ENCODE assay signal across 18 cellular contexts in the genomic region with DNA sequence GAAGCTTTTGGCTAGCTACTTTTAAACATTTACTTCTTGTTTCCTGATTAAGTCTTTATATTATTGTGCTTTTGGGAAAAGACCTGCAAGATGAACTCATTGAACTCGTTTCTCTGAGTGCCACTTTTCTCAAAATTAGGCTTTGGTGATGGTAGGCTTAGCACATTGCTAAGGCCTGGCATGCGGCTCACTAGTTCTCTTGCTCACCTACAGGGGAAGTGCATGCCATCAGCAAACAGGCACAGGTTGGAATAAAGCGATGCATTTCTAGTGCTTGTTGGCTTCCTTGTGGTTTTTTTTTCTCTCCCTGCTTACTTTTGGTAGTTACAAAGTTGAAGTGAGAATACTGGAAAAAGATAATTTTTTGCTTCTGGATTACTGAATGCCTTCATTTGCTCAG. TPM values are rescaled to one million over a fixed set of nuclear protein-coding genes. Genes with fewer than 3 reads are reported as not detected.
DNase-seq lines count a peak whose midpoint lies in the region; ATAC-seq and TF ChIP-seq lines count a peak whose summit lies in the region.
"Had no signal": no experiment of that assay in that cellular context is flagged by ENCODE, and none has a peak within 500 bp of the region (broad histone marks: within the 10 kb centered on the region; RNA-seq: fewer than 3 reads in every experiment).

No MANE protein-coding gene starts in this region.

- no peak overlapping the region for H2AFZ ChIP-seq in GM23338
- no peak overlapping the region for H2AFZ ChIP-seq in neural progenitor cell (replicated peaks)

- H3K4me1 ChIP-seq in GM23338 (ENCODE audit: insufficient read depth), result peaks cover 54% of the 10 kb centered on the region
- H3K4me1 ChIP-seq in neural progenitor cell, result peaks cover 93% of the 10 kb centered on the region

- H3K4me1 Mint-ChIP-seq in GM23338 (peaks cover 72% of the 10 kb centered on the region), chondrocyte (ENCODE audit: low read depth) (peaks cover 82% of the 10 kb centered on the region), neural progenitor cell (peaks cover 84% of the 10 kb centered on the region)

- no peaks in the 10 kb centered on the region for H3K36me3 ChIP-seq in GM23338 (ENCODE audit: insufficient read depth)
- peaks cover 7% of the 10 kb centered on the region for H3K36me3 ChIP-seq in neural progenitor cell

- H3K27ac Mint-ChIP-seq in GM23338 (peak overlapping the region; percentile 11), chondrocyte (ENCODE audit: unreplicated experiment) (peak overlapping the region; percentile 81), neural progenitor cell (peak overlapping the region; percentile 59)

- no peaks in the 10 kb centered on the region for H3F3A ChIP-seq in GM23338 (replicated peaks; ENCODE audit: low read depth)
- peaks cover 45% of the 10 kb centered on the region for H3F3A ChIP-seq in neural progenitor cell (ENCODE audit: low read depth)

- CTCF ChIA-PET in AG04450 (lab: Charles Lee), result interaction anchor here (0.6 kb wide), 1 partner anchor 26 kb away, joined by 3 read pairs; no protein-coding TSS in a partner anchor

- H3K79me2 ChIP-seq in GM23338 (replicated peaks; ENCODE audit: insufficient read depth) (peaks cover 84% of the 10 kb centered on the region), neural progenitor cell (ENCODE audit: low read depth) (peaks cover 90% of the 10 kb centered on the region)

- no peaks in the 10 kb centered on the region for H3K9me2 ChIP-seq in GM23338 (ENCODE audit: insufficient read depth)

- H3K36me3 Mint-ChIP-seq in GM23338 (ENCODE audit: low read depth), result no peaks in the 10 kb centered on the region
- H3K36me3 Mint-ChIP-seq in chondrocyte (ENCODE audit: low read depth), result peaks cover 3% of the 10 kb centered on the region
- peaks cover 35% of the 10 kb centered on the region for H3K36me3 Mint-ChIP-seq in neural progenitor cell

- H3K4me3 ChIP-seq in AG04450 (ENCODE audit: low read depth, low read length), result no peak overlapping the region
- no peak overlapping the region for H3K4me3 ChIP-seq in GM23338
- no peak overlapping the region for H3K4me3 ChIP-seq in neural progenitor cell
- H3K4me3 ChIP-seq in foreskin fibroblast (ENCODE audit: low read depth in 1 of 2, low read length in 2 of 2), result no peak overlapping the region
- H3K4me3 ChIP-seq: SJSA1 had no signal

- peaks cover 14% of the 10 kb centered on the region for H4K20me1 ChIP-seq in GM23338 (replicated peaks; ENCODE audit: insufficient read depth)
- H4K20me1 ChIP-seq in neural progenitor cell (ENCODE audit: low read depth), result peaks cover 96% of the 10 kb centered on the region

- no peak overlapping the region for H3K9ac ChIP-seq in neural progenitor cell

- no peaks in the 10 kb centered on the region for H3K9me3 Mint-ChIP-seq in GM23338
- no peaks in the 10 kb centered on the region for H3K9me3 Mint-ChIP-seq in chondrocyte (ENCODE audit: low read depth)
- H3K9me3 Mint-ChIP-seq in neural progenitor cell, result no peaks in the 10 kb centered on the region
- H3K9me3 Mint-ChIP-seq: CD4-positive, alpha-beta memory T cell had no signal

- DNase-seq in AG04450 (ENCODE audit: low read depth, low spot score), result no peak
- DNase-seq in GM23338 (ENCODE audit: low spot score), result peak; percentile 53
- DNase-seq in chondrocyte (ENCODE audit: low spot score), result no peak
- no peak for DNase-seq in neural progenitor cell (ENCODE audit: low spot score)
- no peak for DNase-seq in pons (ENCODE audit: low spot score)
- no peak for DNase-seq in foreskin fibroblast
- no peak for DNase-seq in globus pallidus (ENCODE audit: low spot score)
- DNase-seq: CD4-positive, alpha-beta memory T cell; DND-41; GF-D8; KBM-7; NCI-H1092; NCI-H1694; NCI-H2107; NCI-H226 had no signal

- peaks cover 2% of the 10 kb centered on the region for H3K27me3 Mint-ChIP-seq in GM23338 (ENCODE audit: insufficient read depth, low read depth, poor library complexity)
- H3K27me3 Mint-ChIP-seq in chondrocyte (ENCODE audit: low read depth), result no peaks in the 10 kb centered on the region
- H3K27me3 Mint-ChIP-seq in neural progenitor cell (ENCODE audit: insufficient read depth, low read depth), result no peaks in the 10 kb centered on the region
- H3K27me3 Mint-ChIP-seq: CD4-positive, alpha-beta memory T cell had no signal

- H3K4me2 ChIP-seq in GM23338, result peak overlapping the region; percentile 27; the same call in 1 of the 2 replicates
- peak overlapping the region; percentile 72 for H3K4me2 ChIP-seq in neural progenitor cell

- H3K27me3 ChIP-seq in AG04450 (ENCODE audit: control insufficient read depth, insufficient read depth, low read length) (no peaks in the 10 kb centered on the region), GM23338 (ENCODE audit: insufficient read depth) (no peaks in the 10 kb centered on the region), neural progenitor cell (no peaks in the 10 kb centered on the region)
- H3K27me3 ChIP-seq: SJSA1 had no signal

- TF ChIP-seq CTCF in AG04450 (IDR thresholded peaks at IDR 0.05; ENCODE audit: low read depth, low read length) (peak; percentile 9; the same call in 1 of the 2 replicates), GM23338 (conservative IDR thresholded peaks at IDR 0.05; ENCODE audit: low read depth in 2 of 2) (peak in 1 of 2 experiments; percentile 35; a peak in 1 of 4 replicates), chondrocyte (IDR thresholded peaks at IDR 0.05) (no peak), neural progenitor cell (IDR thresholded peaks at IDR 0.05) (peak; percentile 13), foreskin fibroblast (IDR thresholded peaks at IDR 0.05; ENCODE audit: low read depth, low read length) (no peak)

- H3K27ac ChIP-seq in AG04450 (ENCODE audit: low read depth, low read length) (no peak overlapping the region), GM23338 (ENCODE audit: low read depth) (peak overlapping the region; percentile 17; the same call in 1 of the 2 replicates), neural progenitor cell (peak overlapping the region; percentile 99)
- H3K27ac ChIP-seq: SJSA1 had no signal

- ATAC-seq in GM23338 (peak; percentile 77), GM18873 (IDR thresholded peaks at IDR 0.05; ENCODE audit: low FRiP score, unreplicated experiment) (no peak)
- ATAC-seq: HCT116 had no signal

- H3K4me3 Mint-ChIP-seq in GM23338 (no peak overlapping the region), chondrocyte (ENCODE audit: unreplicated experiment) (no peak overlapping the region), neural progenitor cell (no peak overlapping the region)
- H3K4me3 Mint-ChIP-seq: CD4-positive, alpha-beta memory T cell had no signal

- POLR2A ChIA-PET in AG04450 (lab: Yijun Ruan, JAX), result interaction anchor here (0.8 kb wide), 1 partner anchor 41 kb away, joined by 3 read pairs; a partner anchor contains a TSS

- H3K9me3 ChIP-seq in AG04450 (ENCODE audit: control insufficient read depth, insufficient read depth, low read length), result no peaks in the 10 kb centered on the region
- no peaks in the 10 kb centered on the region for H3K9me3 ChIP-seq in neural progenitor cell (ENCODE audit: low read depth)
- H3K9me3 ChIP-seq: SJSA1 had no signal

TF ChIP-seq in GM23338, 12 proteins besides CTCF, POLR2A, EP300 and RAD21 (continues in another document):
- no peak for TF ChIP-seq ZNF114 (CRISPR knock-in tag; IDR thresholded peaks at IDR 0.05)

RNA-seq across cellular contexts. Expression of a gene that starts 41.4 kb away (rescaled TPM):
- 42.2 and 53.4 TPM in 2 replicates for polyA plus RNA-seq in AG04450 (2011; rRNA removed)
- polyA minus RNA-seq in AG04450 (2011; rRNA and poly(A)+ RNA removed), result 114 and 117 TPM in 2 replicates
- total RNA-seq in GM23338 (2014; rRNA removed; shearing (Covaris generic)), result 43.9 and 45.8 TPM in 2 replicates
- 69.5 and 72.9 TPM in 2 replicates for polyA plus RNA-seq in GM23338 (2016; fragmentation: Nextera tagmentation; extraction: Ambion mirVana)
- 62.3 to 82.5 TPM (median 66.0 TPM) in 3 replicates for total RNA-seq in chondrocyte
- total RNA-seq in neural progenitor cell (ENCODE audit: low replicate concordance), result 236 and 265 TPM in 2 replicates

Comparison
In these comparisons a context has a peak if more than half of its experiments do, and no peak if none do; other contexts are left out.
1. CTCF ChIP-seq: peak in AG04450 (single experiment) and neural progenitor cell (single experiment); none in chondrocyte (single experiment) and foreskin fibroblast (single experiment).
2. H3K27ac Mint-ChIP-seq: peak in every context shown above with its lines; median percentile 81 in chondrocyte; 59 in neural progenitor cell; 11 in GM23338.